Comparison of ENCODE assay signal across 30 cellular contexts in the genomic region with DNA sequence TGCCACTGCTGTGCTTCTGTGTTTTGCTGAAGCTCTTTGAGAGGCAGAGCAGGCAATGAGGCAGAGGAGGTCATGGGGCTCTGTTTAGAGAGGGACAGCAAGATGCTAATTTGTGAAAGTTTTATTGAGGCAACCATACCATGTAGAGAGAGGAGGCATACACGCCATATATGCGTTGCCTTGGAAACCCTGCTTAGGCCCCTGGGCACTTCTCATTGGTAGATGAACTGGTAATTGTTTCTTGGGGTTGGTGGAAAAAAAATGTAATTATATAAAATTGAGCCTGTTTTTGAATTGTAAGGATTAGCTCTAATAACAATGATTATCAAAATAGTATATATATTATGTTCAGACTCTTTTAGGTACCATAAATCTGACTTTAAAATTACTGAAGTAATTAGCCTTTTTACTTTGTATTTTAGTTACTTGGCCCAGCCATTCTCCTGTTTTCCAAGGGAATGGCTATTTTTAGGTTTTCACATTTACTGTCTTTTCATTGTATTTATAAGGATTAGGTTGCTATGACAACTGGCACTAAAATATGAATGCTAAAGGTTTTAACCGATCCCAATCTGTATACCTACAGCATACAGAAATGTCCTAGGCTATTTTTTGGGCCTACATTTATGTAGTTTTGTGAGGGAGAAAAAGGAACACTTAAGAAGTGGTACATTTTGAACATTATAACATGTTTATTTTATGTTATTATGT. TPM values are rescaled to one million over a fixed set of nuclear protein-coding genes. Genes with fewer than 3 reads are reported as not detected.
A peak's percentile ranks its signal among the peaks of the same experiment; 100 is the strongest.
DNase-seq lines count a peak whose midpoint lies in the region; ATAC-seq, FAIRE-seq and TF ChIP-seq lines count a peak whose summit lies in the region.
"Had no signal": no experiment of that assay in that cellular context is flagged by ENCODE, and none has a peak within 500 bp of the region (broad histone marks: within the 10 kb centered on the region; RNA-seq: fewer than 3 reads in every experiment).

No MANE protein-coding gene starts in this region.

- H3K4me2 ChIP-seq in HepG2 (ENCODE audit: low read depth, low read length) (no peak overlapping the region), osteoblast (ENCODE audit: insufficient read depth, low read length) (no peak overlapping the region), Karpas-422 (ENCODE audit: low read depth, low read length, poor library complexity, severe bottlenecking) (no peak overlapping the region)
- H3K4me2 ChIP-seq: GM23338 had no signal

- POLR2A ChIA-PET in HepG2 (lab: Yijun Ruan, JAX) = no interaction called here

- H3K79me2 ChIP-seq in HepG2 (ENCODE audit: insufficient read depth, low read length) (no peaks in the 10 kb centered on the region), osteoblast (ENCODE audit: insufficient read depth, low read length) (peaks cover 3% of the 10 kb centered on the region), Karpas-422 (ENCODE audit: low read length) (peaks cover 7% of the 10 kb centered on the region; the same call in 1 of the 2 replicates)

- CTCF ChIA-PET in HepG2 (lab: Yijun Ruan, JAX; ENCODE audit: low intra/inter-chr PET ratio, low total read pairs) = no interaction called here

- 100% methylated on average over 3 of the region's 3 CpGs for WGBS in HepG2 (ENCODE audit: low lambda C conversion rate)
- 95% methylated on average over 3 of the region's 3 CpGs for WGBS in right lobe of liver (ENCODE audit: insufficient coverage, low coverage, low lambda C conversion rate, missing lambda C conversion rate)

- TF ChIP-seq EP300 in HepG2 (IDR thresholded peaks at IDR 0.05; ENCODE audit: low read depth in 2 of 2, low read length in 2 of 2) (no peak), HepG2 (CRISPR knock-in tag; IDR thresholded peaks at IDR 0.05; ENCODE audit: borderline replicate concordance) (no peak)

- no peak for ATAC-seq in HepG2
- no peak for ATAC-seq in right lobe of liver
- ATAC-seq: activated naive CD8-positive, alpha-beta T cell treated with anti-CD3 and anti-CD28 coated beads, Interleukin-2, amount 50 U/mL, for 24 hours; GM23338; left lung; stimulated activated memory B cell treated with anti-CD40 and anti-IgM and Interleukin-4, amounts not matched to agents 10 μg/mL and 1 μg/mL and 100 μg/mL, for 72 hours had no signal

- peaks cover 15 to 67% of the 10 kb centered on the region in 2 experiments for H3K36me3 ChIP-seq in HepG2 (replicated peaks in 1 of 2; ENCODE audit: control insufficient read depth in 1 of 2, insufficient read depth in 2 of 2, low read length in 2 of 2)
- H3K36me3 ChIP-seq in right lobe of liver = peaks cover 0 to 19% (median 2%) of the 10 kb centered on the region in 4 donors
- peaks cover 61% of the 10 kb centered on the region for H3K36me3 ChIP-seq in osteoblast (ENCODE audit: insufficient read depth, low read length)
- peaks cover 95% of the 10 kb centered on the region for H3K36me3 ChIP-seq in Karpas-422 (ENCODE audit: insufficient read depth, low read length)

- H3K9me3 ChIP-seq in HepG2 (ENCODE audit: low read length) (no peaks in the 10 kb centered on the region), right lobe of liver (no peaks in the 10 kb centered on the region), osteoblast (ENCODE audit: low read depth, low read length) (no peaks in the 10 kb centered on the region), Karpas-422 (ENCODE audit: low read length) (no peaks in the 10 kb centered on the region)
- H3K9me3 ChIP-seq: left lung, neutrophil had no signal

- no peaks in the 10 kb centered on the region for H3K4me1 ChIP-seq in HepG2 (ENCODE audit: insufficient read depth, low read length)
- H3K4me1 ChIP-seq in right lobe of liver = no peaks in the 10 kb centered on the region
- peaks cover 42% of the 10 kb centered on the region for H3K4me1 ChIP-seq in osteoblast (ENCODE audit: insufficient read depth, low read length)
- no peaks in the 10 kb centered on the region for H3K4me1 ChIP-seq in Karpas-422 (ENCODE audit: low read length)
- H3K4me1 ChIP-seq: left lung had no signal

- H3K9ac ChIP-seq in HepG2 (ENCODE audit: insufficient read depth, low read depth, low read length) (no peak overlapping the region), Karpas-422 (ENCODE audit: low read length) (no peak overlapping the region)

- TF ChIP-seq POLR2A in HepG2 (IDR thresholded peaks at IDR 0.05; ENCODE audit: insufficient read depth in 1 of 2, low read depth in 2 of 2, low read length in 2 of 2) = no peak
- no peak for TF ChIP-seq POLR2A in right lobe of liver (IDR thresholded peaks at IDR 0.05)

- no TSS peak for BruUV-seq in HepG2 (replicated peaks; lab: Mats Ljungman, UMichigan)

- H4K20me1 ChIP-seq in HepG2 (ENCODE audit: insufficient read depth, low read length) (no peaks in the 10 kb centered on the region), osteoblast (ENCODE audit: insufficient read depth, low read length) (no peaks in the 10 kb centered on the region), Karpas-422 (ENCODE audit: insufficient read depth, low read depth, low read length) (no peaks in the 10 kb centered on the region)

- H3K9me2 ChIP-seq in Karpas-422 (replicated peaks; ENCODE audit: insufficient read depth, low read length) = no peaks in the 10 kb centered on the region

- no peak for FAIRE-seq in HepG2 (lab: Jason Lieb, UNC)
- FAIRE-seq: colon, D721Med, TTC549 had no signal

- H3K27me3 ChIP-seq in HepG2 (ENCODE audit: control insufficient read depth in 1 of 2, insufficient read depth in 2 of 2, low read length in 2 of 2) (no peaks in the 10 kb centered on the region), right lobe of liver (no peaks in the 10 kb centered on the region), osteoblast (ENCODE audit: insufficient read depth, low read length) (no peaks in the 10 kb centered on the region), Karpas-422 (ENCODE audit: low read length) (no peaks in the 10 kb centered on the region)
- H3K27me3 ChIP-seq: left lung, neutrophil had no signal

- intact Hi-C loops in HepG2 (cut with micrococcal nuclease; ENCODE audit: unreplicated experiment) = no loop called here
- intact Hi-C loops in right lobe of liver (cut with DNase I) = loop anchor here in 1 of 2 donors (5.0 kb wide), 1 partner anchor 219 kb away; no protein-coding TSS in a partner anchor

- in situ Hi-C loops in HepG2 (cut with HindIII; ENCODE audit: extremely low pct_ligation_motif_present, low pct_unique_long_range_greater_than_20kb) = no loop called here

- H3K27ac ChIP-seq in HepG2 (ENCODE audit: extremely low read length, insufficient read depth, low read length) (no peak overlapping the region), right lobe of liver (no peak overlapping the region), cingulate gyrus (ENCODE audit: low read depth, low read length) (peak overlapping the region; percentile 69), osteoblast (ENCODE audit: low read depth, low read length) (peak overlapping the region; percentile 92), Karpas-422 (ENCODE audit: low read length) (no peak overlapping the region)
- H3K27ac ChIP-seq: left lung, neutrophil had no signal

- no peak for TF ChIP-seq RAD21 in HepG2 (CRISPR knock-in tag; IDR thresholded peaks at IDR 0.05)

- no peak overlapping the region for H2AFZ ChIP-seq in HepG2 (ENCODE audit: low read length)
- H2AFZ ChIP-seq in osteoblast (ENCODE audit: low read length) = peak overlapping the region; percentile 43
- H2AFZ ChIP-seq in Karpas-422 (ENCODE audit: low read length) = no peak overlapping the region
- H2AFZ ChIP-seq: GM23338 had no signal

- TF ChIP-seq CTCF in HepG2 (CRISPR knock-in tag; IDR thresholded peaks at IDR 0.05) (no peak), right lobe of liver (IDR thresholded peaks at IDR 0.05) (no peak), osteoblast (IDR thresholded peaks at IDR 0.05; ENCODE audit: extremely low read depth, low read depth, low read length) (no peak)

- no peak for DNase-seq in HepG2 (ENCODE audit: low spot score)
- DNase-seq in right lobe of liver = no peak
- DNase-seq in osteoblast (ENCODE audit: insufficient read length, low spot score, missing footprints) = no peak
- no peak for DNase-seq in NCI-H1105 treated with DMSO at 0.1 percent for 48 hours (lab: John Stamatoyannopoulos, UW)
- DNase-seq in putamen (ENCODE audit: low spot score) = no peak
- no peak for DNase-seq in Karpas-422
- DNase-seq in cerebellar nuclear complex (lab: John Stamatoyannopoulos, UW) = no peak
- DNase-seq: activated CD4-positive, alpha-beta T cell treated with anti-CD3 and anti-CD28 coated beads, Interleukin-2, amount 50 U/mL, for 48 hours; activated CD4-positive, CD25-positive, alpha-beta regulatory T cell treated with anti-CD3 and anti-CD28 coated beads, Interleukin-2, amount 50 U/mL, for 72 hours; activated naive CD8-positive, alpha-beta T cell treated with anti-CD3 and anti-CD28 coated beads, Interleukin-2, amount 50 U/mL, for 24 hours; activated T-cell treated with anti-CD3 and anti-CD28 coated beads, Interleukin-2, amount 50 U/mL, for 48 hours; AML-193; CD4-positive, CD25-positive, alpha-beta regulatory T cell; effector CD8-positive, alpha-beta T cell; islet precursor cell; left lung; mesendoderm; naive B cell; NCI-H1092; NCI-H1694 treated with DMSO at 0.1 percent for 48 hours; NCI-H2171 treated with DMSO at 0.1 percent for 48 hours; NCI-H526; NK-92 treated with Interleukin-12 subunit alpha and Interleukin-12 subunit beta, amount 100 ng/mL, for 24 hours had no signal

- H3K4me3 ChIP-seq in HepG2 (replicated peaks in 1 of 3; ENCODE audit: insufficient read depth in 1 of 3, low read depth in 2 of 3, low read length in 3 of 3) (no peak overlapping the region), right lobe of liver (no peak overlapping the region), osteoblast (ENCODE audit: insufficient read depth, low read length) (no peak overlapping the region), Karpas-422 (ENCODE audit: low read length) (no peak overlapping the region)
- H3K4me3 ChIP-seq: GM23338, left lung had no signal

RNA-seq across cellular contexts. Expression of a gene that starts 52.4 kb away (rescaled TPM):
- total RNA-seq in HepG2 (2016; rRNA removed; fragmentation: Illumina TruSeq; extraction: Trizol) = 95.2 and 111 TPM in 2 replicates
- total RNA-seq in HepG2 (2016; cell fraction: cytosol; rRNA removed; fragmentation: Illumina TruSeq; extraction: Trizol; ENCODE audit: low read depth) = 24.6 and 26.3 TPM in 2 replicates
- total RNA-seq in HepG2 (2016; cell fraction: insoluble cytoplasmic fraction; rRNA removed; fragmentation: Illumina TruSeq; extraction: Trizol) = 91.8 and 119 TPM in 2 replicates
- total RNA-seq in HepG2 (2016; cell fraction: membrane; rRNA removed; fragmentation: Illumina TruSeq; extraction: Trizol) = 43.6 and 54.1 TPM in 2 replicates
- total RNA-seq in HepG2 (2016; cell fraction: nucleus; rRNA removed; fragmentation: Illumina TruSeq; extraction: Trizol) = 59.6 and 61.1 TPM in 2 replicates
- 18.9 and 21.8 TPM in 2 replicates for polyA plus RNA-seq in HepG2 (2011; rRNA removed)
- 15.7 and 20.2 TPM in 2 replicates for polyA plus RNA-seq in HepG2 (2011; cell fraction: cytosol; rRNA removed)
- polyA plus RNA-seq in HepG2 (2011; cell fraction: nucleus; rRNA removed) = 10.2 and 13.5 TPM in 2 replicates
- 41.3 and 44.8 TPM in 2 replicates for polyA plus RNA-seq in HepG2 (2012)
- polyA plus RNA-seq in HepG2 (2016; cell fraction: cytosol; fragmentation: Illumina TruSeq; extraction: Trizol; ENCODE audit: low read depth) = 18.9 and 19.3 TPM in 2 replicates
- 110 and 116 TPM in 2 replicates for polyA plus RNA-seq in HepG2 (2016; cell fraction: insoluble cytoplasmic fraction; fragmentation: Illumina TruSeq; extraction: Trizol; ENCODE audit: low read depth)
- polyA plus RNA-seq in HepG2 (2016; cell fraction: membrane; fragmentation: Illumina TruSeq; extraction: Trizol; ENCODE audit: low read depth) = 35.7 and 40.4 TPM in 2 replicates
- polyA plus RNA-seq in HepG2 (2016; cell fraction: nucleus; fragmentation: Illumina TruSeq; extraction: Trizol; ENCODE audit: insufficient read depth, low read depth) = 70.6 and 75.4 TPM in 2 replicates
- polyA minus RNA-seq in HepG2 (2011; rRNA and poly(A)+ RNA removed; ENCODE audit: low replicate concordance) = 13.7 and 46.5 TPM in 2 replicates
- 18.9 and 20.9 TPM in 2 replicates for polyA minus RNA-seq in HepG2 (2011; cell fraction: cytosol; rRNA and poly(A)+ RNA removed)
- 16.3 and 16.4 TPM in 2 replicates for polyA minus RNA-seq in HepG2 (2011; cell fraction: nucleus; rRNA and poly(A)+ RNA removed)
- total RNA-seq in right lobe of liver = 10 to 100 TPM in 5 of 6 experiments, 1 to 10 TPM in 1; 9.6 to 25.3 (median 12.1) TPM
- total RNA-seq in osteoblast = 45.4 and 52.8 TPM in 2 replicates
- total RNA-seq in Karpas-422 (2014; rRNA removed; shearing (Covaris generic); ENCODE audit: low replicate concordance) = 122 and 163 TPM in 2 replicates

RNA-seq across cellular contexts. Expression of a gene that starts 52.8 kb away (rescaled TPM):
- total RNA-seq in HepG2 (2016; rRNA removed; fragmentation: Illumina TruSeq; extraction: Trizol) (21.6 and 32.0 TPM in 2 replicates), right lobe of liver (1 to 10 TPM; 4.2 to 7.1 (median 4.7) TPM), osteoblast (26.8 and 28.0 TPM in 2 replicates)
- 3.9 and 4.5 TPM in 2 replicates for total RNA-seq in HepG2 (2016; cell fraction: cytosol; rRNA removed; fragmentation: Illumina TruSeq; extraction: Trizol; ENCODE audit: low read depth)
- 24.4 and 33.4 TPM in 2 replicates for total RNA-seq in HepG2 (2016; cell fraction: insoluble cytoplasmic fraction; rRNA removed; fragmentation: Illumina TruSeq; extraction: Trizol)
- 7.4 and 9.7 TPM in 2 replicates for total RNA-seq in HepG2 (2016; cell fraction: membrane; rRNA removed; fragmentation: Illumina TruSeq; extraction: Trizol)
- total RNA-seq in HepG2 (2016; cell fraction: nucleus; rRNA removed; fragmentation: Illumina TruSeq; extraction: Trizol) = 21.8 and 22.0 TPM in 2 replicates
- polyA plus RNA-seq in HepG2 (2011; rRNA removed) = 11.1 and 12.2 TPM in 2 replicates
- polyA plus RNA-seq in HepG2 (2011; cell fraction: cytosol; rRNA removed) = 6.9 and 9.6 TPM in 2 replicates
- 15.2 and 29.4 TPM in 2 replicates for polyA plus RNA-seq in HepG2 (2011; cell fraction: nucleus; rRNA removed)
- polyA plus RNA-seq in HepG2 (2012) = 8.1 and 11.2 TPM in 2 replicates
- 2.0 and 2.3 TPM in 2 replicates for polyA plus RNA-seq in HepG2 (2016; cell fraction: cytosol; fragmentation: Illumina TruSeq; extraction: Trizol; ENCODE audit: low read depth)
- polyA plus RNA-seq in HepG2 (2016; cell fraction: insoluble cytoplasmic fraction; fragmentation: Illumina TruSeq; extraction: Trizol; ENCODE audit: low read depth) = 24.1 and 25.7 TPM in 2 replicates
- polyA plus RNA-seq in HepG2 (2016; cell fraction: membrane; fragmentation: Illumina TruSeq; extraction: Trizol; ENCODE audit: low read depth) = 3.7 and 4.4 TPM in 2 replicates
- polyA plus RNA-seq in HepG2 (2016; cell fraction: nucleus; fragmentation: Illumina TruSeq; extraction: Trizol; ENCODE audit: insufficient read depth, low read depth) = 21.6 and 21.7 TPM in 2 replicates
- polyA minus RNA-seq in HepG2 (2011; rRNA and poly(A)+ RNA removed; ENCODE audit: low replicate concordance) = 5.6 and 11.4 TPM in 2 replicates
- polyA minus RNA-seq in HepG2 (2011; cell fraction: cytosol; rRNA and poly(A)+ RNA removed) = 5.4 and 6.8 TPM in 2 replicates
- polyA minus RNA-seq in HepG2 (2011; cell fraction: nucleus; rRNA and poly(A)+ RNA removed) = 25.9 and 29.4 TPM in 2 replicates
- 25.1 and 34.5 TPM in 2 replicates for total RNA-seq in Karpas-422 (2014; rRNA removed; shearing (Covaris generic); ENCODE audit: low replicate concordance)

RNA-seq across cellular contexts. Expression of a gene that starts 55.2 kb away (rescaled TPM):
- 4.7 and 6.2 TPM in 2 replicates for total RNA-seq in HepG2 (2016; rRNA removed; fragmentation: Illumina TruSeq; extraction: Trizol)
- 3.1 and 3.7 TPM in 2 replicates for total RNA-seq in HepG2 (2016; cell fraction: cytosol; rRNA removed; fragmentation: Illumina TruSeq; extraction: Trizol; ENCODE audit: low read depth)
- 4.8 and 7.0 TPM in 2 replicates for total RNA-seq in HepG2 (2016; cell fraction: insoluble cytoplasmic fraction; rRNA removed; fragmentation: Illumina TruSeq; extraction: Trizol)
- 5.3 and 5.7 TPM in 2 replicates for total RNA-seq in HepG2 (2016; cell fraction: membrane; rRNA removed; fragmentation: Illumina TruSeq; extraction: Trizol)
- 7.2 and 7.6 TPM in 2 replicates for total RNA-seq in HepG2 (2016; cell fraction: nucleus; rRNA removed; fragmentation: Illumina TruSeq; extraction: Trizol)
- polyA plus RNA-seq in HepG2 (2011; rRNA removed) = 5.8 and 6.4 TPM in 2 replicates
- 2.9 and 4.7 TPM in 2 replicates for polyA plus RNA-seq in HepG2 (2011; cell fraction: cytosol; rRNA removed)
- polyA plus RNA-seq in HepG2 (2011; cell fraction: nucleus; rRNA removed) = 0.72 and 1.4 TPM in 2 replicates
- polyA plus RNA-seq in HepG2 (2012) = 4.5 and 4.8 TPM in 2 replicates
- 6.5 and 8.4 TPM in 2 replicates for polyA plus RNA-seq in HepG2 (2016; cell fraction: cytosol; fragmentation: Illumina TruSeq; extraction: Trizol; ENCODE audit: low read depth)
- polyA plus RNA-seq in HepG2 (2016; cell fraction: insoluble cytoplasmic fraction; fragmentation: Illumina TruSeq; extraction: Trizol; ENCODE audit: low read depth) = 8.4 and 8.8 TPM in 2 replicates
- 9.8 and 11.1 TPM in 2 replicates for polyA plus RNA-seq in HepG2 (2016; cell fraction: membrane; fragmentation: Illumina TruSeq; extraction: Trizol; ENCODE audit: low read depth)
- 18.0 and 18.5 TPM in 2 replicates for polyA plus RNA-seq in HepG2 (2016; cell fraction: nucleus; fragmentation: Illumina TruSeq; extraction: Trizol; ENCODE audit: insufficient read depth, low read depth)
- polyA minus RNA-seq in HepG2 (2011; rRNA and poly(A)+ RNA removed; ENCODE audit: low replicate concordance) = 2.2 and 2.7 TPM in 2 replicates
- 1.1 and 4.4 TPM in 2 replicates for polyA minus RNA-seq in HepG2 (2011; cell fraction: cytosol; rRNA and poly(A)+ RNA removed)
- polyA minus RNA-seq in HepG2 (2011; cell fraction: nucleus; rRNA and poly(A)+ RNA removed) = 1.0 and 1.5 TPM in 2 replicates
- total RNA-seq in right lobe of liver = 10 to 100 TPM in 5 of 6 experiments, 1 to 10 TPM in 1; 7.1 to 43.2 (median 18.0) TPM
- 1.8 TPM in 2 replicates for total RNA-seq in osteoblast
- total RNA-seq in Karpas-422 (2014; rRNA removed; shearing (Covaris generic); ENCODE audit: low replicate concordance) = 2.0 and 4.2 TPM in 2 replicates

Comparison
In these comparisons a context has a peak if more than half of its experiments do, and no peak if none do; other contexts are left out.
1. H3K27ac ChIP-seq: peak in cingulate gyrus (single experiment) and osteoblast (single experiment); none in HepG2 (single experiment), right lobe of liver (0 of 3) and Karpas-422 (single experiment).